9 cellular contexts compared by ENCODE assay signal in genomic region chr14:21990116-21990515, GRCh38.
DNase-seq lines count a peak whose midpoint lies in the region; ATAC-seq and TF ChIP-seq lines count a peak whose summit lies in the region.
"Had no signal": no experiment of that assay in that cellular context is flagged by ENCODE, and none has a peak within 500 bp of the region (broad histone marks: within the 10 kb centered on the region; RNA-seq: fewer than 3 reads in every experiment).

No MANE protein-coding gene starts in this region.

- POLR2A ChIA-PET in WTC11 (lab: Charles Lee), result no interaction called here

- no peak overlapping the region for H3K4me3 Mint-ChIP-seq in WTC11

- ATAC-seq in WTC11 (peak; percentile 51; the same call in 1 of the 2 replicates), HG02623 (IDR thresholded peaks at IDR 0.05; ENCODE audit: unreplicated experiment) (no peak), GM21515 (IDR thresholded peaks at IDR 0.05; ENCODE audit: unreplicated experiment) (no peak)

- 0 out of 2 replicates have a peak, but pooled peaks have one; percentile 24 for TF ChIP-seq CTCF in WTC11 (IDR thresholded peaks at IDR 0.05)

- peak; percentile 13 to 18 for DNase-seq in AML-193 (lab: John Stamatoyannopoulos, UW)
- DNase-seq in H4 (ENCODE audit: low spot score), result peak; percentile 13
- no peak for DNase-seq in WTC11 (ENCODE audit: low spot score)
- DNase-seq in iris pigment epithelial cell (ENCODE audit: low read depth), result peak; percentile 12
- DNase-seq in cortex of kidney (lab: John Stamatoyannopoulos, UW), result no peak
- DNase-seq in activated effector memory CD4-positive, alpha-beta T cell treated with Interleukin-2 at 50 U/mL for 16 hours, result no peak
- DNase-seq: NCI-H2029 treated with DMSO at 0.1 percent for 48 hours had no signal

- H3K27me3 Mint-ChIP-seq in WTC11 (ENCODE audit: low read depth), result peaks cover 4% of the 10 kb centered on the region; the same call in 1 of the 2 replicates

- H3K9me3 Mint-ChIP-seq in WTC11, result no peaks in the 10 kb centered on the region

- CTCF ChIA-PET in WTC11 (lab: Charles Lee), result interaction anchor here (0.9 to 6.1 kb wide), 18 partner anchors 8 to 211 kb away, joined by 3 to 123 read pairs (median 5); no protein-coding TSS in a partner anchor

- no peak overlapping the region for H3K27ac Mint-ChIP-seq in WTC11

- H3K36me3 Mint-ChIP-seq in WTC11, result no peaks in the 10 kb centered on the region

- no peaks in the 10 kb centered on the region for H3K4me1 Mint-ChIP-seq in WTC11

TF ChIP-seq in WTC11, 78 proteins besides CTCF, POLR2A, EP300 and RAD21:
- no peak for TF ChIP-seq ZNF423 (CRISPR knock-in tag; IDR thresholded peaks at IDR 0.05)

Comparison
In these comparisons a context has a peak if more than half of its experiments do, and no peak if none do; other contexts are left out.
1. DNase-seq: peak in AML-193 (2 of 2), H4 (single experiment) and iris pigment epithelial cell (single experiment); none in WTC11 (single experiment), cortex of kidney (single experiment) and activated effector memory CD4-positive, alpha-beta T cell treated with Interleukin-2 at 50 U/mL for 16 hours (single experiment).